16 cellular contexts compared by ENCODE assay signal in the genomic region with DNA sequence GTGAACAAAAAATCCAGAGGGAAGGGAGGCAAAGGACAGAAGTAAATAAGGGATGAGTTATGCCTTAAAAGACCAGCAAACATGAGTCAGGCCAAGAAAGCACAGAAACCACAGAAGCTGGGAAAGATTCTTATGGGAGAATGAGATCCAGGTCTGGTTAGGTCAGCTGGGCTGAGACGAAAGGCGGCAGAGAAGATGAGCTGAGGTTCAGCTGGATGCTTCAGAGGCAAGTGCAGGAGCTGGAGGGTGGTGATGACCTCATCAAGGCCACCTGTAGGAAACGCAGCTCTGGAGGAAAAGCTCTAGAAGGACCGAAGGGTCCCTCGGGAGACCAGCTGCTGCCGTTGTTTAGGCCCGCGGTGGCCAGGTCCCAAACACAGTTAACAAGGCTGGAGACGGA.
DNase-seq lines count a peak whose midpoint lies in the region; ATAC-seq and TF ChIP-seq lines count a peak whose summit lies in the region.
"Had no signal": no experiment of that assay in that cellular context is flagged by ENCODE, and none has a peak within 500 bp of the region (broad histone marks: within the 10 kb centered on the region; RNA-seq: fewer than 3 reads in every experiment).

No MANE protein-coding gene starts in this region.

- peaks cover 25% of the 10 kb centered on the region for H3K79me2 ChIP-seq in GM23338 (replicated peaks; ENCODE audit: insufficient read depth)

- no peak overlapping the region for H2AFZ ChIP-seq in GM23338

- H3K27ac ChIP-seq in GM23338 (ENCODE audit: low read depth) = no peak overlapping the region
- H3K27ac ChIP-seq: SJSA1, tibial artery had no signal

- no peak overlapping the region for H3K4me3 ChIP-seq in GM23338
- H3K4me3 ChIP-seq: SJSA1, tibial artery had no signal

- ATAC-seq in GM23338 (no peak), HG03378 (IDR thresholded peaks at IDR 0.05; ENCODE audit: unreplicated experiment) (no peak)

- H3K36me3 Mint-ChIP-seq in GM23338 (ENCODE audit: low read depth) = peaks cover 13% of the 10 kb centered on the region
- H3K36me3 Mint-ChIP-seq: activated CD8-positive, alpha-beta memory T cell treated with anti-CD3 and anti-CD28 coated beads, Interleukin-2, amount 10 ng/mL, durations not matched to agents 7 days and 5 days had no signal

- no peak for TF ChIP-seq CTCF in GM23338 (conservative IDR thresholded peaks at IDR 0.05; ENCODE audit: low read depth in 2 of 2)

- no peaks in the 10 kb centered on the region for H3K36me3 ChIP-seq in GM23338 (ENCODE audit: insufficient read depth)

- peaks cover 4% of the 10 kb centered on the region for H3K27me3 Mint-ChIP-seq in GM23338 (ENCODE audit: insufficient read depth, low read depth, poor library complexity)

- H3K27me3 ChIP-seq in GM23338 (ENCODE audit: insufficient read depth) = no peaks in the 10 kb centered on the region
- H3K27me3 ChIP-seq: SJSA1, tibial artery had no signal

- no peaks in the 10 kb centered on the region for H3K9me2 ChIP-seq in GM23338 (ENCODE audit: insufficient read depth)

- no peaks in the 10 kb centered on the region for H3K4me1 ChIP-seq in GM23338 (ENCODE audit: insufficient read depth)
- H3K4me1 ChIP-seq: SJSA1 had no signal

- H3K27ac Mint-ChIP-seq in GM23338 = peak overlapping the region; percentile 54

- no peak overlapping the region for H3K4me2 ChIP-seq in GM23338

- H3K9me3 Mint-ChIP-seq in GM23338 = no peaks in the 10 kb centered on the region

- H4K20me1 ChIP-seq in GM23338 (replicated peaks; ENCODE audit: insufficient read depth) = no peaks in the 10 kb centered on the region

- H3F3A ChIP-seq in GM23338 (replicated peaks; ENCODE audit: low read depth) = 0 out of 2 replicates have a peak, but pooled peaks cover 3% of the 10 kb centered on the region

- H3K4me1 Mint-ChIP-seq in GM23338 = peaks cover 14% of the 10 kb centered on the region

- H3K4me3 Mint-ChIP-seq in GM23338 = no peak overlapping the region
- H3K4me3 Mint-ChIP-seq: activated CD8-positive, alpha-beta memory T cell treated with anti-CD3 and anti-CD28 coated beads, Interleukin-2, amount 10 ng/mL, durations not matched to agents 7 days and 5 days had no signal

- DNase-seq in A172 (ENCODE audit: low spot score) = peak; percentile 48
- DNase-seq in GM23338 (ENCODE audit: low spot score) = no peak
- peak; percentile 98 for DNase-seq in amniotic epithelial cell (ENCODE audit: low read depth)
- peak; percentile 78 for DNase-seq in iris pigment epithelial cell (ENCODE audit: low read depth)
- no peak for DNase-seq in HUDEP-2 (lab: John Stamatoyannopoulos, UW; ENCODE audit: unreplicated experiment in 76 of 76)
- DNase-seq in NCI-H2196 (lab: John Stamatoyannopoulos, UW; ENCODE audit: unreplicated experiment) = no peak
- DNase-seq in NCI-H1417 (lab: John Stamatoyannopoulos, UW) = no peak
- DNase-seq: activated naive CD4-positive, alpha-beta T cell treated with anti-CD3 and anti-CD28 coated beads, Interleukin-2, amount 50 U/mL, for 16 hours; cerebellar nuclear complex; DMS153; KBM-7; NCI-H1930; tibial artery had no signal

TF ChIP-seq in GM23338, 12 proteins besides CTCF, POLR2A, EP300 and RAD21:
- TF ChIP-seq EZH2phosphoT487 (IDR thresholded peaks at IDR 0.05; ENCODE audit: unreplicated experiment) (no peak), ZNF331 (CRISPR knock-in tag; IDR thresholded peaks at IDR 0.05; ENCODE audit: low read depth) (no peak)

Comparison
In these comparisons a context has a peak if more than half of its experiments do, and no peak if none do; other contexts are left out.
1. DNase-seq: peak in A172 (single experiment), amniotic epithelial cell (single experiment) and iris pigment epithelial cell (single experiment); none in GM23338 (single experiment), HUDEP-2 (0 of 76), NCI-H2196 (single experiment) and NCI-H1417 (0 of 3).